In genomic region chr11:120185678-120186407, GRCh38 we compare ENCODE assay signal across 10 cellular contexts. TPM values are rescaled to one million over a fixed set of nuclear protein-coding genes. Genes with fewer than 3 reads are reported as not detected.
DNase-seq lines count a peak whose midpoint lies in the region; ATAC-seq and TF ChIP-seq lines count a peak whose summit lies in the region.
"Had no signal": no experiment of that assay in that cellular context is flagged by ENCODE, and none has a peak within 500 bp of the region (broad histone marks: within the 10 kb centered on the region; RNA-seq: fewer than 3 reads in every experiment).

No MANE protein-coding gene starts in this region.

- TF ChIP-seq POLR2A in esophagus muscularis mucosa (IDR thresholded peaks at IDR 0.05; ENCODE audit: low read depth): no peak

- no peak for ATAC-seq in activated T-helper 17 cell treated with anti-CD3 and anti-CD28 coated beads, Interleukin-2, amount 50 U/mL, for 72 hours (replicated peaks)
- ATAC-seq in mucosa of descending colon: no peak
- ATAC-seq in activated CD8-positive, alpha-beta T cell treated with anti-CD3 and anti-CD28 coated beads, Interleukin-2, amount 10 ng/mL, durations not matched to agents 7 days and 5 days: no peak

- DNase-seq in esophagus muscularis mucosa (ENCODE audit: extremely low spot score) (no peak), mucosa of descending colon (peak in 2 of 3 donors; percentile 30 to 39), HPDE6-E6E7 (ENCODE audit: extremely low spot score) (no peak), NCI-H187 treated with DMSO at 0.1 percent for 48 hours (lab: John Stamatoyannopoulos, UW) (no peak)
- no peak for DNase-seq in activated CD8-positive, alpha-beta T cell treated with anti-CD3 and anti-CD28 coated beads, Interleukin-2, amount 10 ng/mL, durations not matched to agents 7 days and 5 days
- no peak for DNase-seq in activated naive CD4-positive, alpha-beta T cell treated with anti-CD3 and anti-CD28 coated beads for 36 hours
- DNase-seq: activated CD4-positive, alpha-beta T cell treated with anti-CD3 and anti-CD28 coated beads for 1 hour had no signal

- H3K9ac ChIP-seq in stomach smooth muscle (ENCODE audit: low read length in 2 of 2): no peak overlapping the region

- peaks cover 32 to 74% (median 64%) of the 10 kb centered on the region in 4 donors for H3K4me1 ChIP-seq in esophagus muscularis mucosa
- peaks cover 65% of the 10 kb centered on the region for H3K4me1 ChIP-seq in mucosa of descending colon (ENCODE audit: low read depth)
- peaks cover 49% of the 10 kb centered on the region for H3K4me1 ChIP-seq in stomach smooth muscle (ENCODE audit: control insufficient read depth, insufficient read depth, low read length)

- TF ChIP-seq EP300 in esophagus muscularis mucosa (IDR thresholded peaks at IDR 0.05): no peak

- H3K27me3 Mint-ChIP-seq in activated T-helper 17 cell treated with anti-CD3 and anti-CD28 coated beads, Interleukin-2, amount 50 U/mL, for 72 hours: peaks cover 23% of the 10 kb centered on the region
- peaks cover 10% of the 10 kb centered on the region for H3K27me3 Mint-ChIP-seq in activated CD8-positive, alpha-beta T cell treated with anti-CD3 and anti-CD28 coated beads, Interleukin-2, amount 10 ng/mL, durations not matched to agents 7 days and 5 days (ENCODE audit: low read depth)
- peaks cover 3% of the 10 kb centered on the region for H3K27me3 Mint-ChIP-seq in activated naive CD4-positive, alpha-beta T cell treated with anti-CD3 and anti-CD28 coated beads for 36 hours (ENCODE audit: low read depth)

- H3K9me3 Mint-ChIP-seq in activated T-helper 17 cell treated with anti-CD3 and anti-CD28 coated beads, Interleukin-2, amount 50 U/mL, for 72 hours: no peaks in the 10 kb centered on the region
- no peaks in the 10 kb centered on the region for H3K9me3 Mint-ChIP-seq in activated CD8-positive, alpha-beta T cell treated with anti-CD3 and anti-CD28 coated beads, Interleukin-2, amount 10 ng/mL, durations not matched to agents 7 days and 5 days (ENCODE audit: insufficient read depth)
- no peaks in the 10 kb centered on the region for H3K9me3 Mint-ChIP-seq in activated naive CD4-positive, alpha-beta T cell treated with anti-CD3 and anti-CD28 coated beads for 36 hours

- CTCF ChIA-PET in activated CD8-positive, alpha-beta T cell treated with anti-CD3 and anti-CD28 coated beads, Interleukin-2, amount 10 ng/mL, durations not matched to agents 7 days and 5 days (lab: Charles Lee): interaction anchor here (1.1 kb wide), 1 partner anchor 17 kb away, joined by 4 read pairs; no protein-coding TSS in a partner anchor
- CTCF ChIA-PET in activated naive CD4-positive, alpha-beta T cell treated with anti-CD3 and anti-CD28 coated beads for 36 hours (lab: Charles Lee): no interaction called here

- intact Hi-C loops in esophagus muscularis mucosa (cut with DNase I): no loop called here
- intact Hi-C loops in mucosa of descending colon (cut with DNase I, micrococcal nuclease): no loop called here
- intact Hi-C loops in activated naive CD4-positive, alpha-beta T cell treated with anti-CD3 and anti-CD28 coated beads for 36 hours (cut with micrococcal nuclease): no loop called here

- POLR2A ChIA-PET in activated CD8-positive, alpha-beta T cell treated with anti-CD3 and anti-CD28 coated beads, Interleukin-2, amount 10 ng/mL, durations not matched to agents 7 days and 5 days (lab: Charles Lee): no interaction called here

- H3K36me3 ChIP-seq in esophagus muscularis mucosa (no peaks in the 10 kb centered on the region), mucosa of descending colon (ENCODE audit: low read depth) (no peaks in the 10 kb centered on the region), stomach smooth muscle (ENCODE audit: control insufficient read depth in 2 of 2, insufficient read depth in 2 of 2, low read length in 2 of 2) (no peaks in the 10 kb centered on the region)
- H3K36me3 ChIP-seq: SJSA1 had no signal

- H3K4me3 ChIP-seq in esophagus muscularis mucosa (no peak overlapping the region), mucosa of descending colon (no peak overlapping the region), stomach smooth muscle (ENCODE audit: low read length in 2 of 2) (peak overlapping the region in 1 of 2 donors; percentile 44)
- H3K4me3 ChIP-seq: SJSA1 had no signal

- 49% methylated on average over 3 of the region's 3 CpGs for WGBS in esophagus muscularis mucosa

- H3K27ac ChIP-seq in esophagus muscularis mucosa (replicated peaks in 1 of 4): peak overlapping the region; percentile 68 to 79 (median 76)
- peak overlapping the region; percentile 58 for H3K27ac ChIP-seq in stomach smooth muscle (ENCODE audit: low read length)
- H3K27ac ChIP-seq: SJSA1 had no signal

- H3K9me3 ChIP-seq in esophagus muscularis mucosa (no peaks in the 10 kb centered on the region), mucosa of descending colon (no peaks in the 10 kb centered on the region), stomach smooth muscle (ENCODE audit: control insufficient read depth in 2 of 2, low read length in 2 of 2) (no peaks in the 10 kb centered on the region)
- H3K9me3 ChIP-seq: SJSA1 had no signal

- TF ChIP-seq CTCF in esophagus muscularis mucosa (IDR thresholded peaks at IDR 0.05): no peak
- no peak for TF ChIP-seq CTCF in mucosa of descending colon (IDR thresholded peaks at IDR 0.05)

- H3K4me1 Mint-ChIP-seq in activated T-helper 17 cell treated with anti-CD3 and anti-CD28 coated beads, Interleukin-2, amount 50 U/mL, for 72 hours: peaks cover 10% of the 10 kb centered on the region
- no peaks in the 10 kb centered on the region for H3K4me1 Mint-ChIP-seq in activated CD8-positive, alpha-beta T cell treated with anti-CD3 and anti-CD28 coated beads, Interleukin-2, amount 10 ng/mL, durations not matched to agents 7 days and 5 days (ENCODE audit: low read depth)
- peaks cover 8% of the 10 kb centered on the region for H3K4me1 Mint-ChIP-seq in activated naive CD4-positive, alpha-beta T cell treated with anti-CD3 and anti-CD28 coated beads for 36 hours (ENCODE audit: low read depth)

- peak overlapping the region; percentile 78 for H3K27ac Mint-ChIP-seq in activated T-helper 17 cell treated with anti-CD3 and anti-CD28 coated beads, Interleukin-2, amount 50 U/mL, for 72 hours
- no peak overlapping the region for H3K27ac Mint-ChIP-seq in activated CD8-positive, alpha-beta T cell treated with anti-CD3 and anti-CD28 coated beads, Interleukin-2, amount 10 ng/mL, durations not matched to agents 7 days and 5 days
- H3K27ac Mint-ChIP-seq in activated naive CD4-positive, alpha-beta T cell treated with anti-CD3 and anti-CD28 coated beads for 36 hours: no peak overlapping the region

- no peaks in the 10 kb centered on the region for H3K27me3 ChIP-seq in esophagus muscularis mucosa
- peaks cover 3 to 5% of the 10 kb centered on the region in 2 donors for H3K27me3 ChIP-seq in stomach smooth muscle (ENCODE audit: control insufficient read depth in 1 of 2, insufficient read depth in 2 of 2, low read length in 2 of 2)
- H3K27me3 ChIP-seq: SJSA1 had no signal

- no peaks in the 10 kb centered on the region for H3K36me3 Mint-ChIP-seq in activated T-helper 17 cell treated with anti-CD3 and anti-CD28 coated beads, Interleukin-2, amount 50 U/mL, for 72 hours (ENCODE audit: low read depth)
- no peaks in the 10 kb centered on the region for H3K36me3 Mint-ChIP-seq in activated CD8-positive, alpha-beta T cell treated with anti-CD3 and anti-CD28 coated beads, Interleukin-2, amount 10 ng/mL, durations not matched to agents 7 days and 5 days (ENCODE audit: low read depth)
- no peaks in the 10 kb centered on the region for H3K36me3 Mint-ChIP-seq in activated naive CD4-positive, alpha-beta T cell treated with anti-CD3 and anti-CD28 coated beads for 36 hours (ENCODE audit: low read depth)

- no peak overlapping the region for H3K4me3 Mint-ChIP-seq in activated T-helper 17 cell treated with anti-CD3 and anti-CD28 coated beads, Interleukin-2, amount 50 U/mL, for 72 hours
- H3K4me3 Mint-ChIP-seq in activated CD8-positive, alpha-beta T cell treated with anti-CD3 and anti-CD28 coated beads, Interleukin-2, amount 10 ng/mL, durations not matched to agents 7 days and 5 days: no peak overlapping the region
- no peak overlapping the region for H3K4me3 Mint-ChIP-seq in activated naive CD4-positive, alpha-beta T cell treated with anti-CD3 and anti-CD28 coated beads for 36 hours

RNA-seq across cellular contexts. Expression of gene OAF, which starts 25.0 kb away (rescaled TPM):
- 1 to 10 TPM in 1 of 2 donors, under 1 TPM in 1; 0.97 to 1.3 TPM for total RNA-seq in activated T-helper 17 cell treated with anti-CD3 and anti-CD28 coated beads, Interleukin-2, amount 50 U/mL, for 72 hours
- total RNA-seq in esophagus muscularis mucosa (10 to 100 TPM; 30.7 to 66.1 (median 58.1) TPM), mucosa of descending colon (100 to 1,000 TPM in 2 of 3 donors, 10 to 100 TPM in 1; 96.4 to 217 (median 133) TPM)
- total RNA-seq in activated CD8-positive, alpha-beta T cell treated with anti-CD3 and anti-CD28 coated beads, Interleukin-2, amount 10 ng/mL, durations not matched to agents 7 days and 5 days: 1 to 10 TPM; 5.3 TPM
- total RNA-seq in activated naive CD4-positive, alpha-beta T cell treated with anti-CD3 and anti-CD28 coated beads for 36 hours: 1 to 10 TPM; 1.5 to 1.6 TPM

RNA-seq across cellular contexts. Expression of gene TRIM29, which starts 47.9 kb away (rescaled TPM):
- not detected for total RNA-seq in activated T-helper 17 cell treated with anti-CD3 and anti-CD28 coated beads, Interleukin-2, amount 50 U/mL, for 72 hours
- total RNA-seq in esophagus muscularis mucosa (1 to 10 TPM in 1 of 4 donors, under 1 TPM in 3; 0.45 to 1.3 (median 0.75) TPM), mucosa of descending colon (1 to 10 TPM; 4.0 to 6.3 (median 5.4) TPM)
- not detected for total RNA-seq in activated CD8-positive, alpha-beta T cell treated with anti-CD3 and anti-CD28 coated beads, Interleukin-2, amount 10 ng/mL, durations not matched to agents 7 days and 5 days
- total RNA-seq in activated naive CD4-positive, alpha-beta T cell treated with anti-CD3 and anti-CD28 coated beads for 36 hours: not detected
- total RNA-seq: SJSA1 had no signal

RNA-seq across cellular contexts. Expression of gene POU2F3, which starts 54.1 kb away (rescaled TPM):
- total RNA-seq in activated T-helper 17 cell treated with anti-CD3 and anti-CD28 coated beads, Interleukin-2, amount 50 U/mL, for 72 hours: under 1 TPM in 1 of 2 donors, not detected in 1; 0.13 TPM
- not detected for total RNA-seq in esophagus muscularis mucosa
- 1 to 10 TPM; 1.1 to 3.0 (median 2.2) TPM for total RNA-seq in mucosa of descending colon
- total RNA-seq in activated CD8-positive, alpha-beta T cell treated with anti-CD3 and anti-CD28 coated beads, Interleukin-2, amount 10 ng/mL, durations not matched to agents 7 days and 5 days: not detected
- not detected for total RNA-seq in activated naive CD4-positive, alpha-beta T cell treated with anti-CD3 and anti-CD28 coated beads for 36 hours
- total RNA-seq: SJSA1 had no signal

Comparison
In these comparisons a context has a peak if more than half of its experiments do, and no peak if none do; other contexts are left out.
1. DNase-seq: peak in mucosa of descending colon (2 of 3); none in esophagus muscularis mucosa (single experiment), HPDE6-E6E7 (single experiment), activated CD8-positive, alpha-beta T cell treated with anti-CD3 and anti-CD28 coated beads, Interleukin-2, amount 10 ng/mL, durations not matched to agents 7 days and 5 days (single experiment), activated naive CD4-positive, alpha-beta T cell treated with anti-CD3 and anti-CD28 coated beads for 36 hours (single experiment) and NCI-H187 treated with DMSO at 0.1 percent for 48 hours (single experiment).
2. RNA of gene OAF, which starts 25.0 kb away (total RNA-seq): 96.4 to 217 TPM in mucosa of descending colon and 30.7 to 66.1 TPM in esophagus muscularis mucosa; 5.3 TPM in activated CD8-positive, alpha-beta T cell treated with anti-CD3 and anti-CD28 coated beads, Interleukin-2, amount 10 ng/mL, durations not matched to agents 7 days and 5 days, 1.5 to 1.6 TPM in activated naive CD4-positive, alpha-beta T cell treated with anti-CD3 and anti-CD28 coated beads for 36 hours and 0.97 to 1.3 TPM in activated T-helper 17 cell treated with anti-CD3 and anti-CD28 coated beads, Interleukin-2, amount 50 U/mL, for 72 hours; every median in the first group is over 4 times any median in the second.